ENCODE assay signal across 22 cellular contexts in genomic region chr10:20811131-20811530, GRCh38.
A peak's percentile ranks its signal among the peaks of the same experiment; 100 is the strongest.
DNase-seq lines count a peak whose midpoint lies in the region; ATAC-seq and TF ChIP-seq lines count a peak whose summit lies in the region.
"Had no signal": no experiment of that assay in that cellular context is flagged by ENCODE, and none has a peak within 500 bp of the region (broad histone marks: within the 10 kb centered on the region; RNA-seq: fewer than 3 reads in every experiment).

No MANE protein-coding gene starts in this region.

- TF ChIP-seq CTCF in cardiac muscle cell (IDR thresholded peaks at IDR 0.05; ENCODE audit: low read depth, low read length), result no peak

- H3K36me3 ChIP-seq in cardiac muscle cell, result peaks cover 90% of the 10 kb centered on the region

- H3K4me1 ChIP-seq in cardiac muscle cell (ENCODE audit: low read depth), result no peaks in the 10 kb centered on the region
- H3K4me1 ChIP-seq: Caco-2 had no signal

- peak overlapping the region; percentile 75 for H3K27ac ChIP-seq in cardiac muscle cell
- H3K27ac ChIP-seq: 22Rv1, C4-2B, HL-60, KMS-11 had no signal

- H3K4me3 ChIP-seq in cardiac muscle cell (no peak overlapping the region), skeletal muscle cell (ENCODE audit: low read depth, low read length) (no peak overlapping the region)

- H3K27me3 ChIP-seq in cardiac muscle cell, result no peaks in the 10 kb centered on the region

- DNase-seq in cardiac muscle cell (ENCODE audit: low read depth in 1 of 2, low spot score in 1 of 2), result no peak
- DNase-seq in left ventricle myocardium superior, result no peak
- DNase-seq in kidney tubule cell (ENCODE audit: low spot score), result peak; percentile 10
- peak; percentile 0 for DNase-seq in skeletal muscle cell (ENCODE audit: low read depth)
- no peak for DNase-seq in dedifferentiated amniotic fluid mesenchymal stem cell (ENCODE audit: extremely low spot score)
- DNase-seq: Caco-2; CD8-positive, alpha-beta T cell; DMS79 treated with DMSO at 0.1 percent for 48 hours; GF-D8; MM.1S; NCI-H2029 treated with DMSO at 0.1 percent for 48 hours; NCI-H226; NCI-H510A; NCI-H69; SHP77 treated with DMSO at 0.1 percent for 48 hours had no signal

- intact Hi-C loops in left ventricle myocardium superior (cut with micrococcal nuclease), result no loop called here

- H3K9me3 ChIP-seq in cardiac muscle cell (ENCODE audit: low read depth), result no peaks in the 10 kb centered on the region
- H3K9me3 ChIP-seq: Caco-2 had no signal

- no peak for ATAC-seq in left ventricle myocardium superior
- no peak for ATAC-seq in GM21786 (IDR thresholded peaks at IDR 0.05; ENCODE audit: unreplicated experiment)
- no peak for ATAC-seq in HG03039 (IDR thresholded peaks at IDR 0.05; ENCODE audit: unreplicated experiment)
- ATAC-seq: CD8-positive, alpha-beta T cell; Panc1 had no signal

Comparison
In these comparisons a context has a peak if more than half of its experiments do, and no peak if none do; other contexts are left out.
1. DNase-seq: peak in kidney tubule cell (single experiment) and skeletal muscle cell (single experiment); none in cardiac muscle cell (0 of 2), left ventricle myocardium superior (single experiment) and dedifferentiated amniotic fluid mesenchymal stem cell (single experiment).